Comparison of ENCODE assay signal across 8 cellular contexts in genomic region chr4:150867148-150867547, GRCh38.
A peak's percentile ranks its signal among the peaks of the same experiment; 100 is the strongest.
DNase-seq lines count a peak whose midpoint lies in the region; ATAC-seq and TF ChIP-seq lines count a peak whose summit lies in the region.

No MANE protein-coding gene starts in this region.

- H3K36me3 Mint-ChIP-seq in type B pancreatic cell = no peaks in the 10 kb centered on the region

- H3K9me3 Mint-ChIP-seq in type B pancreatic cell = no peaks in the 10 kb centered on the region

- ATAC-seq in left lobe of liver = peak; percentile 98

- H3K4me3 Mint-ChIP-seq in type B pancreatic cell = no peak overlapping the region

- no peak overlapping the region for H3K27ac Mint-ChIP-seq in type B pancreatic cell

- peak; percentile 86 for TF ChIP-seq CTCF in type B pancreatic cell (conservative IDR thresholded peaks at IDR 0.05)

- H3K27me3 Mint-ChIP-seq in type B pancreatic cell = no peaks in the 10 kb centered on the region

- no peaks in the 10 kb centered on the region for H3K4me1 Mint-ChIP-seq in type B pancreatic cell (ENCODE audit: unreplicated experiment)

- DNase-seq in A172 (ENCODE audit: low spot score) = peak; percentile 71
- peak; percentile 19 for DNase-seq in ELF-1 (ENCODE audit: low read depth, low spot score)
- peak; percentile 66 for DNase-seq in H4 (ENCODE audit: low spot score)
- peak; percentile 85 for DNase-seq in Kasumi-1 (lab: John Stamatoyannopoulos, UW)
- DNase-seq in OCI-M1 (lab: John Stamatoyannopoulos, UW) = peak; percentile 93
- DNase-seq in cerebellum (ENCODE audit: low spot score) = peak; percentile 71
- no peak for DNase-seq in left lobe of liver (ENCODE audit: low spot score)
- DNase-seq in type B pancreatic cell (ENCODE audit: extremely low spot score, unreplicated experiment) = no peak

Comparison
In these comparisons a context has a peak if more than half of its experiments do, and no peak if none do; other contexts are left out.
1. DNase-seq: peak in A172 (single experiment), ELF-1 (single experiment), H4 (single experiment), Kasumi-1 (2 of 2), OCI-M1 (single experiment) and cerebellum (single experiment); none in left lobe of liver (single experiment) and type B pancreatic cell (single experiment).